Comparison of ENCODE assay signal across 8 cellular contexts in the genomic region with DNA sequence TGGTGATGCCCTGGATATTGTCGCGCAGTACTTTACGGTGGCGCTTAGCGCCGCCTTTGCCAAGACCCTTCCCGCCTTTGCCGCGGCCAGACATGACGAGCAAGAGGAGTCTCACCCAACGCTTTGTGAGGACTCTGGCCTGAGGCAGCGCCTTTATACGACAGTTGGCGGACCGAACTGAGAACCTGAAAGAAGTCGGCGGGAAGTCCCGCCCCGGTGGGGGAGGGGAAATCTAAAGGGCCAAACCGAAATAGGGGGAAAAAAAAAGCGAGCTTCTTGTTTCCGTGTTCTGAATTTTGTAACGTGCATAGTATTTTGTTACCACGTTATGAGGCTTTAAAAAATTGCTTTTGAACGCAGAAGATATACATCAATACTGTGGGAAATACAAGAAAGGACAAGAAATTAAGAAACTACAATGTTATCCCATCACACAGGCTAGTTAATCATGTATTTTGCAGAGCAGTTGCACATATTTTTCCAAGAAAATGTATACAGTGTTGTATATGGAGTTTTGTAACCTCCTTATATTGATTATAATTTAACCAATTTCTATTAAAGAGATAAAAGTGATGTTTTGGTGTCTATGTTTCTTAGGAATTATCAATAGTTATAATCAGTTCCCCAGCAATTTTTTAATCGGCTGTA.
DNase-seq lines count a peak whose midpoint lies in the region; ATAC-seq and TF ChIP-seq lines count a peak whose summit lies in the region.
"Not testable (repeated sequence)": the region's sequence is repeated elsewhere in the genome, so short reads cannot be mapped to it uniquely, and the experiment has no call there.

No MANE protein-coding gene starts in this region.

- not testable (repeated sequence) for H2BK120ac ChIP-seq in mesendoderm (ENCODE audit: low read depth, low read length)

- not testable (repeated sequence) for H3K18ac ChIP-seq in mesendoderm (ENCODE audit: low read length)

- no CpG with 5 or more reads among the region's 26 CpGs for WGBS in mesendoderm (ENCODE audit: extremely low coverage, insufficient coverage, low lambda C conversion rate)

- H3K9me3 Mint-ChIP-seq in activated CD8-positive, alpha-beta T cell treated with anti-CD3 and anti-CD28 coated beads, Interleukin-2, amount 10 ng/mL, durations not matched to agents 7 days and 5 days (ENCODE audit: insufficient read depth); effector memory CD8-positive, alpha-beta T cell: not testable (repeated sequence)

- H3K27me3 ChIP-seq in HL-60 (ENCODE audit: insufficient read depth, poor library complexity, severe bottlenecking); mesendoderm (ENCODE audit: insufficient read depth, low read length, poor library complexity): not testable (repeated sequence)

- H3K27ac Mint-ChIP-seq in activated CD8-positive, alpha-beta T cell treated with anti-CD3 and anti-CD28 coated beads, Interleukin-2, amount 10 ng/mL, durations not matched to agents 7 days and 5 days = peak overlapping the region; percentile 95
- peak overlapping the region; percentile 94 for H3K27ac Mint-ChIP-seq in effector memory CD8-positive, alpha-beta T cell

- TF ChIP-seq CTCF in HL-60 (IDR thresholded peaks at IDR 0.05; ENCODE audit: insufficient read depth, low read length) = not testable (repeated sequence)

- H4K5ac ChIP-seq in mesendoderm (ENCODE audit: low read length) = not testable (repeated sequence)

- H3K79me2 ChIP-seq in mesendoderm (ENCODE audit: control insufficient read depth, insufficient read depth, low read length) = not testable (repeated sequence)

- H3K36me3 ChIP-seq in mesendoderm (ENCODE audit: control insufficient read depth, insufficient read depth, low read length) = not testable (repeated sequence)

- H3K4me3 ChIP-seq in HL-60 (replicated peaks; ENCODE audit: insufficient read depth, low read length); mesendoderm (ENCODE audit: low read length): not testable (repeated sequence)

- ATAC-seq in GM21576 (IDR thresholded peaks at IDR 0.05; ENCODE audit: unreplicated experiment) = peak; percentile 91
- ATAC-seq in activated CD8-positive, alpha-beta T cell treated with anti-CD3 and anti-CD28 coated beads, Interleukin-2, amount 10 ng/mL, durations not matched to agents 7 days and 5 days = peak; percentile 84
- peak; percentile 63 for ATAC-seq in effector memory CD8-positive, alpha-beta T cell (replicated peaks)

- H4K8ac ChIP-seq in mesendoderm (ENCODE audit: low read depth, low read length) = not testable (repeated sequence)

- peak overlapping the region; percentile 6 for H3K9ac ChIP-seq in mesendoderm (ENCODE audit: low read length)

- not testable (repeated sequence) for H3K4me2 ChIP-seq in mesendoderm (ENCODE audit: low read length)

- H3K56ac ChIP-seq in mesendoderm (ENCODE audit: low read length) = not testable (repeated sequence)

- H3K36me3 Mint-ChIP-seq in activated CD8-positive, alpha-beta T cell treated with anti-CD3 and anti-CD28 coated beads, Interleukin-2, amount 10 ng/mL, durations not matched to agents 7 days and 5 days (ENCODE audit: low read depth) = peaks cover 21% of the 10 kb centered on the region
- peaks cover 20% of the 10 kb centered on the region for H3K36me3 Mint-ChIP-seq in effector memory CD8-positive, alpha-beta T cell (ENCODE audit: insufficient read depth)

- H3K23ac ChIP-seq in mesendoderm (ENCODE audit: low read length) = not testable (repeated sequence)

- H2BK15ac ChIP-seq in mesendoderm (replicated peaks; ENCODE audit: low read depth) = not testable (repeated sequence)

- not testable (repeated sequence) for H3K4ac ChIP-seq in mesendoderm (ENCODE audit: low read depth, low read length)

- peaks cover 47% of the 10 kb centered on the region for H3K4me1 Mint-ChIP-seq in activated CD8-positive, alpha-beta T cell treated with anti-CD3 and anti-CD28 coated beads, Interleukin-2, amount 10 ng/mL, durations not matched to agents 7 days and 5 days (ENCODE audit: low read depth)
- H3K4me1 Mint-ChIP-seq in effector memory CD8-positive, alpha-beta T cell (ENCODE audit: low read depth in 2 of 2) = peaks cover 22 to 27% of the 10 kb centered on the region in 2 donors

- not testable (repeated sequence) for H2BK5ac ChIP-seq in mesendoderm (ENCODE audit: low read length)

- not testable (repeated sequence) for H3K27me3 Mint-ChIP-seq in activated CD8-positive, alpha-beta T cell treated with anti-CD3 and anti-CD28 coated beads, Interleukin-2, amount 10 ng/mL, durations not matched to agents 7 days and 5 days (ENCODE audit: low read depth); effector memory CD8-positive, alpha-beta T cell

- H3K27ac ChIP-seq in HL-60 (replicated peaks) = peak overlapping the region; percentile 99
- not testable (repeated sequence) for H3K27ac ChIP-seq in mesendoderm (ENCODE audit: low read depth, low read length)

- POLR2A ChIA-PET in activated CD8-positive, alpha-beta T cell treated with anti-CD3 and anti-CD28 coated beads, Interleukin-2, amount 10 ng/mL, durations not matched to agents 7 days and 5 days (lab: Charles Lee) = interaction anchor here (1.0 to 15.4 kb wide), 17 partner anchors 9 to 1811 kb away, joined by 3 to 2805 read pairs (median 16); a partner anchor contains a TSS

- H3K4me3 Mint-ChIP-seq in activated CD8-positive, alpha-beta T cell treated with anti-CD3 and anti-CD28 coated beads, Interleukin-2, amount 10 ng/mL, durations not matched to agents 7 days and 5 days = peak overlapping the region; percentile 87
- peak overlapping the region; percentile 83 to 87 for H3K4me3 Mint-ChIP-seq in effector memory CD8-positive, alpha-beta T cell

- H2AK5ac ChIP-seq in mesendoderm (ENCODE audit: low read length) = not testable (repeated sequence)

- peak; percentile 85 for DNase-seq in DMS53 (lab: John Stamatoyannopoulos, UW)
- DNase-seq in HL-60 (ENCODE audit: low read depth in 1 of 2, low spot score in 1 of 2) = peak; percentile 63 to 88
- peak; percentile 47 for DNase-seq in NOMO-1 treated with dmso at 0.1 percent for 144 hours (lab: John Stamatoyannopoulos, UW; ENCODE audit: unreplicated experiment)
- DNase-seq in activated CD8-positive, alpha-beta T cell treated with anti-CD3 and anti-CD28 coated beads, Interleukin-2, amount 10 ng/mL, durations not matched to agents 7 days and 5 days = peak; percentile 86
- peak; percentile 49 to 79 (median 56) for DNase-seq in effector memory CD8-positive, alpha-beta T cell
- peak; percentile 85 for DNase-seq in mesendoderm
- peak; percentile 65 for DNase-seq in stimulated activated CD8-positive, alpha-beta memory T cell treated with anti-CD3 and anti-CD28 coated beads, Interleukin-15, amount 100 ng/mL, for 24 hours (ENCODE audit: low read depth)

- not testable (repeated sequence) for H3K4me1 ChIP-seq in mesendoderm (ENCODE audit: control insufficient read depth, low read depth, low read length)

- CTCF ChIA-PET in activated CD8-positive, alpha-beta T cell treated with anti-CD3 and anti-CD28 coated beads, Interleukin-2, amount 10 ng/mL, durations not matched to agents 7 days and 5 days (lab: Charles Lee) = interaction anchor here (1.4 kb wide), 1 partner anchor 9 kb away, joined by 5 read pairs; no protein-coding TSS in a partner anchor

- not testable (repeated sequence) for H3K79me1 ChIP-seq in mesendoderm (ENCODE audit: low read length)
